In the genomic region with DNA sequence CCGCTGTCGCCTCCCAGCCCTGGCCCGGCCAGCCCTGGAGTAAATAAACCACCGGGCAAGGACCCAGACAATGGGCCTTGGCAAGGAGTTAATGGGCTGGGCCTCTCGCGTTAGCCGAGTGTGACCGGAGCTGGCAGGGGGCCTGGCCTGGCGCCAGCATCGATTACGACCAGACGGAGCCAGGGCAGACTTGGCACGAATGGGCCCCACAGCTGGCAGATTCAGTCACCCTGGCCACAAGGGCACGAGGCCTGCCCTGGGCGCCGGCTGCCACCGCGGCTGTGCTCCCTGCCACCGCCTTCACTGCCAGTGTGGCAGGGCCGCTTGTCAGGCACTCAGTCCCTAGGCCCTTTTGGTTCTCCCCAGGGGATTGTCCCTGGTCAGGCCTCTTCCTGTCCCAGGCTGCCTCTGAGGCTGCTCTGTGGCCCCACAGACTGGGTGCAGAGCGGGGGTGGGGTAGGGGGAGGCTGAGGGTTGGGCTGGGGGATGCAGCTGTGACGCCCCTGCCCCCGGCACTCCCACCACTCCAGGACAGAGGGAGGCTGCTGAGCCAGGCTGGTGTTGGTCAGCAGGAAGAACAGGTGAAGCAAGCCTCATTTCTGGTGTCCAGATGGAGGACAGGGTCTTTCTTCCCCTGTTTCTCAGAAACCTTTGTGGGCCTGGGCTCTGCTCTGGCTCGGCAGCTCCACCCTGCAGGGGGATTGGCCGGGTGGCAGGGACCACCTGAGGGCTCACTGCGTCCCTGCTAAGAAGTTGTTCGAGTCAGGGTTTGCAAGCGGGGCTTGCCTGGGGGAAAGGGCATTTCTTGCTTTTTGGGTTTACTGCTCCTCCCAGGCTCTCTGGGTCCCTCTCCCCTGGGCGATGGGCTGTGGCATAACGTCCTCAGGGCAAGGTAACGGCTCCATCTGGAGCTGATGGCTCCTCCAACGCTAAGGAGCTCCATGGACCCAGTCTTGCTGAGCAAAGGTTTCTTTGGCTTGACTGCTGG, we compare ENCODE assay signal across 8 cellular contexts. TPM values are rescaled to one million over a fixed set of nuclear protein-coding genes. Genes with fewer than 3 reads are reported as not detected.
A peak's percentile ranks its signal among the peaks of the same experiment; 100 is the strongest.
DNase-seq lines count a peak whose midpoint lies in the region; ATAC-seq and TF ChIP-seq lines count a peak whose summit lies in the region.

No MANE protein-coding gene starts in this region.

- no peak for TF ChIP-seq CTCF in cardiac fibroblast (IDR thresholded peaks at IDR 0.05; ENCODE audit: low read depth, low read length)
- no peak for TF ChIP-seq CTCF in left lung (IDR thresholded peaks at IDR 0.05)

- peaks cover 8 to 20% of the 10 kb centered on the region in 2 donors for H3K4me1 ChIP-seq in left lung

- no peaks in the 10 kb centered on the region for H3K36me3 ChIP-seq in left lung

- H3K27ac ChIP-seq in left lung (peak overlapping the region; percentile 33 to 55), substantia nigra (ENCODE audit: low read depth, low read length, poor library complexity, severe bottlenecking) (peak overlapping the region; percentile 83)

- intact Hi-C loops in left lung (cut with DNase I): no loop called here

- H3K9me3 ChIP-seq in left lung: no peaks in the 10 kb centered on the region

- peak; percentile 45 for TF ChIP-seq POLR2A in GM18505 (IDR thresholded peaks at IDR 0.05; ENCODE audit: borderline replicate concordance, extremely low read depth, insufficient read depth, insufficient read length)

- H3K27me3 ChIP-seq in left lung: no peaks in the 10 kb centered on the region

- ATAC-seq in GM18505 (IDR thresholded peaks at IDR 0.05; ENCODE audit: unreplicated experiment): no peak
- peak; percentile 49 for ATAC-seq in HG02973 (IDR thresholded peaks at IDR 0.05; ENCODE audit: unreplicated experiment)
- peak; percentile 96 for ATAC-seq in left lung

- no peak overlapping the region for H3K4me3 ChIP-seq in cardiac fibroblast (replicated peaks in 1 of 2; ENCODE audit: low read depth in 2 of 2, low read length in 2 of 2)
- no peak overlapping the region for H3K4me3 ChIP-seq in left lung

- DNase-seq in NCI-H2171 treated with DMSO at 0.1 percent for 48 hours (lab: John Stamatoyannopoulos, UW): peak; percentile 94
- peak; percentile 56 to 85 for DNase-seq in cardiac fibroblast (ENCODE audit: low read depth in 2 of 2)
- DNase-seq in left lung: peak; percentile 89 to 92
- peak; percentile 56 to 99 (median 94) for DNase-seq in substantia nigra (lab: John Stamatoyannopoulos, UW)
- no peak for DNase-seq in NK-92 (lab: John Stamatoyannopoulos, UW; ENCODE audit: unreplicated experiment)
- no peak for DNase-seq in stimulated activated naive CD4-positive, alpha-beta T cell (lab: John Stamatoyannopoulos, UW)

RNA-seq across cellular contexts. Expression of gene SRP14, which starts 30.5 kb away (rescaled TPM):
- 100 to 1,000 TPM; 159 to 166 TPM for total RNA-seq in left lung

RNA-seq across cellular contexts. Expression of gene BMF, which starts 39.2 kb away (rescaled TPM):
- 10 to 100 TPM; 16.2 to 21.2 TPM for total RNA-seq in left lung

Comparison
In these comparisons a context has a peak if more than half of its experiments do, and no peak if none do; other contexts are left out.
1. DNase-seq: peak in NCI-H2171 treated with DMSO at 0.1 percent for 48 hours (single experiment), cardiac fibroblast (2 of 2), left lung (2 of 2) and substantia nigra (49 of 49); none in NK-92 (single experiment) and stimulated activated naive CD4-positive, alpha-beta T cell (0 of 6).